ENCODE assay signal across 1 cellular context in the genomic region with DNA sequence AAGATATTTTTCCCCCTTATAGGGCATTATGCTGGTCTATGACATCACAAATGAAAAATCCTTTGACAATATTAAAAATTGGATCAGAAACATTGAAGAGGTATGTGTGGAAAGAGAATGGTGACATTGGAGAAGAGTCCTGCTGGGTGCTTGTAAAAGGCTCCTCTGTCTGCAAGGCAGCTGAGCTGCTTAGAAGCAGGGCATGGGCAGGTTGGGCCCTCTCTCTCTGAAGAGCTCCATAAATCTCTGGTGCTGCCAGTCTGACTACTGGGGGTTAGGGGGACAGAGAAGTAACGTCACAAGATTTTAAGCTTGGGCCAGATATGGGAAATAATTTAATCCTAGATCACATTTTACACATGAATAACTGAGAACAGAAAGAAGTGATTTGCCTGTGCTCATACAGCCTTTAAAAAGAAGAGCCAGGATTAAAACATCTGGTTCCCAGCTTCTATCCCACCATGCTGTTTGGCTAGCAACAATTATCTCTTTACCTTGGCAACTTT.
TF ChIP-seq lines count a peak whose summit lies in the region.

No MANE protein-coding gene starts in this region.

TF ChIP-seq in GM23338, 12 proteins besides CTCF, POLR2A, EP300 and RAD21 (continued from another document):
- TF ChIP-seq, protein P1, sequence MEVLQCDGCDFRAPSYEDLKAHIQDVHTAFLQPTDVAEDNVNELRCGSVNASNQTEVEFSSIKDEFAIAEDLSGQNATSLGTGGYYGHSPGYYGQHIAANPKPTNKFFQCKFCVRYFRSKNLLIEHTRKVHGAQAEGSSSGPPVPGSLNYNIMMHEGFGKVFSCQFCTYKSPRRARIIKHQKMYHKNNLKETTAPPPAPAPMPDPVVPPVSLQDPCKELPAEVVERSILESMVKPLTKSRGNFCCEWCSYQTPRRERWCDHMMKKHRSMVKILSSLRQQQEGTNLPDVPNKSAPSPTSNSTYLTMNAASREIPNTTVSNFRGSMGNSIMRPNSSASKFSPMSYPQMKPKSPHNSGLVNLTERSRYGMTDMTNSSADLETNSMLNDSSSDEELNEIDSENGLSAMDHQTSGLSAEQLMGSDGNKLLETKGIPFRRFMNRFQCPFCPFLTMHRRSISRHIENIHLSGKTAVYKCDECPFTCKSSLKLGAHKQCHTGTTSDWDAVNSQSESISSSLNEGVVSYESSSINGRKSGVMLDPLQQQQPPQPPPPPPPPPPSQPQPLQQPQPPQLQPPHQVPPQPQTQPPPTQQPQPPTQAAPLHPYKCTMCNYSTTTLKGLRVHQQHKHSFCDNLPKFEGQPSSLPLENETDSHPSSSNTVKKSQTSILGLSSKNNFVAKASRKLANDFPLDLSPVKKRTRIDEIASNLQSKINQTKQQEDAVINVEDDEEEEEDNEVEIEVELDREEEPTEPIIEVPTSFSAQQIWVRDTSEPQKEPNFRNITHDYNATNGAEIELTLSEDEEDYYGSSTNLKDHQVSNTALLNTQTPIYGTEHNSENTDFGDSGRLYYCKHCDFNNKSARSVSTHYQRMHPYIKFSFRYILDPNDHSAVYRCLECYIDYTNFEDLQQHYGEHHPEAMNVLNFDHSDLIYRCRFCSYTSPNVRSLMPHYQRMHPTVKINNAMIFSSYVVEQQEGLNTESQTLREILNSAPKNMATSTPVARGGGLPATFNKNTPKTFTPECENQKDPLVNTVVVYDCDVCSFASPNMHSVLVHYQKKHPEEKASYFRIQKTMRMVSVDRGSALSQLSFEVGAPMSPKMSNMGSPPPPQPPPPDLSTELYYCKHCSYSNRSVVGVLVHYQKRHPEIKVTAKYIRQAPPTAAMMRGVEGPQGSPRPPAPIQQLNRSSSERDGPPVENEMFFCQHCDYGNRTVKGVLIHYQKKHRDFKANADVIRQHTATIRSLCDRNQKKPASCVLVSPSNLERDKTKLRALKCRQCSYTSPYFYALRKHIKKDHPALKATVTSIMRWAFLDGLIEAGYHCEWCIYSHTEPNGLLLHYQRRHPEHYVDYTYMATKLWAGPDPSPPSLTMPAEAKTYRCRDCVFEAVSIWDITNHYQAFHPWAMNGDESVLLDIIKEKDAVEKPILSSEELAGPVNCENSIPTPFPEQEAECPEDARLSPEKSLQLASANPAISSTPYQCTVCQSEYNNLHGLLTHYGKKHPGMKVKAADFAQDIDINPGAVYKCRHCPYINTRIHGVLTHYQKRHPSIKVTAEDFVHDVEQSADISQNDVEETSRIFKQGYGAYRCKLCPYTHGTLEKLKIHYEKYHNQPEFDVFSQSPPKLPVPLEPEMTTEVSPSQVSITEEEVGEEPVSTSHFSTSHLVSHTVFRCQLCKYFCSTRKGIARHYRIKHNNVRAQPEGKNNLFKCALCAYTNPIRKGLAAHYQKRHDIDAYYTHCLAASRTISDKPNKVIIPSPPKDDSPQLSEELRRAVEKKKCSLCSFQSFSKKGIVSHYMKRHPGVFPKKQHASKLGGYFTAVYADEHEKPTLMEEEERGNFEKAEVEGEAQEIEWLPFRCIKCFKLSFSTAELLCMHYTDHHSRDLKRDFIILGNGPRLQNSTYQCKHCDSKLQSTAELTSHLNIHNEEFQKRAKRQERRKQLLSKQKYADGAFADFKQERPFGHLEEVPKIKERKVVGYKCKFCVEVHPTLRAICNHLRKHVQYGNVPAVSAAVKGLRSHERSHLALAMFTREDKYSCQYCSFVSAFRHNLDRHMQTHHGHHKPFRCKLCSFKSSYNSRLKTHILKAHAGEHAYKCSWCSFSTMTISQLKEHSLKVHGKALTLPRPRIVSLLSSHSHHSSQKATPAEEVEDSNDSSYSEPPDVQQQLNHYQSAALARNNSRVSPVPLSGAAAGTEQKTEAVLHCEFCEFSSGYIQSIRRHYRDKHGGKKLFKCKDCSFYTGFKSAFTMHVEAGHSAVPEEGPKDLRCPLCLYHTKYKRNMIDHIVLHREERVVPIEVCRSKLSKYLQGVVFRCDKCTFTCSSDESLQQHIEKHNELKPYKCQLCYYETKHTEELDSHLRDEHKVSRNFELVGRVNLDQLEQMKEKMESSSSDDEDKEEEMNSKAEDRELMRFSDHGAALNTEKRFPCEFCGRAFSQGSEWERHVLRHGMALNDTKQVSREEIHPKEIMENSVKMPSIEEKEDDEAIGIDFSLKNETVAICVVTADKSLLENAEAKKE (CRISPR knock-in tag; IDR thresholded peaks at IDR 0.05), result no peak
- TF ChIP-seq, protein P2, sequence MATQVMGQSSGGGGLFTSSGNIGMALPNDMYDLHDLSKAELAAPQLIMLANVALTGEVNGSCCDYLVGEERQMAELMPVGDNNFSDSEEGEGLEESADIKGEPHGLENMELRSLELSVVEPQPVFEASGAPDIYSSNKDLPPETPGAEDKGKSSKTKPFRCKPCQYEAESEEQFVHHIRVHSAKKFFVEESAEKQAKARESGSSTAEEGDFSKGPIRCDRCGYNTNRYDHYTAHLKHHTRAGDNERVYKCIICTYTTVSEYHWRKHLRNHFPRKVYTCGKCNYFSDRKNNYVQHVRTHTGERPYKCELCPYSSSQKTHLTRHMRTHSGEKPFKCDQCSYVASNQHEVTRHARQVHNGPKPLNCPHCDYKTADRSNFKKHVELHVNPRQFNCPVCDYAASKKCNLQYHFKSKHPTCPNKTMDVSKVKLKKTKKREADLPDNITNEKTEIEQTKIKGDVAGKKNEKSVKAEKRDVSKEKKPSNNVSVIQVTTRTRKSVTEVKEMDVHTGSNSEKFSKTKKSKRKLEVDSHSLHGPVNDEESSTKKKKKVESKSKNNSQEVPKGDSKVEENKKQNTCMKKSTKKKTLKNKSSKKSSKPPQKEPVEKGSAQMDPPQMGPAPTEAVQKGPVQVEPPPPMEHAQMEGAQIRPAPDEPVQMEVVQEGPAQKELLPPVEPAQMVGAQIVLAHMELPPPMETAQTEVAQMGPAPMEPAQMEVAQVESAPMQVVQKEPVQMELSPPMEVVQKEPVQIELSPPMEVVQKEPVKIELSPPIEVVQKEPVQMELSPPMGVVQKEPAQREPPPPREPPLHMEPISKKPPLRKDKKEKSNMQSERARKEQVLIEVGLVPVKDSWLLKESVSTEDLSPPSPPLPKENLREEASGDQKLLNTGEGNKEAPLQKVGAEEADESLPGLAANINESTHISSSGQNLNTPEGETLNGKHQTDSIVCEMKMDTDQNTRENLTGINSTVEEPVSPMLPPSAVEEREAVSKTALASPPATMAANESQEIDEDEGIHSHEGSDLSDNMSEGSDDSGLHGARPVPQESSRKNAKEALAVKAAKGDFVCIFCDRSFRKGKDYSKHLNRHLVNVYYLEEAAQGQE (IDR thresholded peaks at IDR 0.05; ENCODE audit: unreplicated experiment), result no peak
- TF ChIP-seq POLR2AphosphoS5 (IDR thresholded peaks at IDR 0.05; ENCODE audit: low read depth), result no peak
TF ChIP-seq in GM23338: peak in this region for 0.
